Comparison of ENCODE assay signal across 18 cellular contexts in the genomic region with DNA sequence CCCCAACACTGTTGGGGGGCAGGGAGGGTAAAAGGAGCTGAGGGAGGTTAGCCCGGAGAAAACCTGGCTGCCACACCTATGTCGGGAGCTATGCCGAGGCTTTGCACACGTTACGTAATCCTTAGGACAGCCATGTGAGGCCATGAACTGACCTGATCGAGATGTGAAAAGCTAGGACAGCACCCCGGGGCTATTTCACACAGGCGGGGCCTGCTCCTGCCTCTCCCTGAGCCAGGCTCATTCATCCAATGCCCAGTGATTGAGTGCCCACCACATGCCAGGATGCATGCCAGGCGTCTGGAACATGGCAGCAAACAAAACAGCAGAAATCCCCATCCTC. TPM values are rescaled to one million over a fixed set of nuclear protein-coding genes. Genes with fewer than 3 reads are reported as not detected.
DNase-seq lines count a peak whose midpoint lies in the region; ATAC-seq and TF ChIP-seq lines count a peak whose summit lies in the region.
"Had no signal": no experiment of that assay in that cellular context is flagged by ENCODE, and none has a peak within 500 bp of the region (broad histone marks: within the 10 kb centered on the region; RNA-seq: fewer than 3 reads in every experiment).

No MANE protein-coding gene starts in this region.

- peak; percentile 35 to 83 for DNase-seq in T47D (ENCODE audit: low read depth in 1 of 2, low spot score in 1 of 2)
- peak; percentile 87 for DNase-seq in left lobe of liver (ENCODE audit: low spot score)
- peak; percentile 41 for DNase-seq in retina
- no peak for DNase-seq in foreskin fibroblast
- DNase-seq in EL = no peak
- no peak for DNase-seq in SKM-1 treated with dmso at 0.1 percent for 144 hours (lab: John Stamatoyannopoulos, UW; ENCODE audit: unreplicated experiment)
- DNase-seq: activated CD4-positive, alpha-beta T cell treated with anti-CD3 and anti-CD28 coated beads for 1 hour; central memory CD4-positive, alpha-beta T cell; effector memory CD4-positive, alpha-beta T cell; hippocampal formation; Karpas-422; kidney glomerular epithelial cell; NCI-H1105 treated with DMSO at 0.1 percent for 48 hours; stimulated activated CD4-positive, alpha-beta T cell treated with anti-CD3 and anti-CD28 coated beads, Interleukin-12 subunit alpha, Interleukin-12 subunit beta, amount 100 ng/mL, for 4 hours had no signal

- no peak for TF ChIP-seq EP300 in Ishikawa (IDR thresholded peaks at IDR 0.05; ENCODE audit: borderline replicate concordance)

- TF ChIP-seq CTCF in foreskin fibroblast (IDR thresholded peaks at IDR 0.05; ENCODE audit: low read depth, low read length) = no peak

- in situ Hi-C loops in T47D (cut with HindIII; ENCODE audit: low pct_unique_long_range_greater_than_20kb, low sequenced_read_pairs) = no loop called here

- H3K4me3 ChIP-seq in foreskin fibroblast (ENCODE audit: low read depth in 1 of 2, low read length in 2 of 2) = no peak overlapping the region
- H3K4me3 ChIP-seq: adrenal gland, thoracic aorta had no signal

- ATAC-seq in left lobe of liver (peak; percentile 74), GM18909 (IDR thresholded peaks at IDR 0.05; ENCODE audit: poor library complexity, unreplicated experiment) (no peak)

- TF ChIP-seq RAD21 in Ishikawa (IDR thresholded peaks at IDR 0.05; ENCODE audit: low read depth) = no peak

TF ChIP-seq in Ishikawa, 13 proteins besides CTCF, POLR2A, EP300 and RAD21:
- TF ChIP-seq MAX (IDR thresholded peaks at IDR 0.05) = no peak
- TF ChIP-seq, protein P1, sequence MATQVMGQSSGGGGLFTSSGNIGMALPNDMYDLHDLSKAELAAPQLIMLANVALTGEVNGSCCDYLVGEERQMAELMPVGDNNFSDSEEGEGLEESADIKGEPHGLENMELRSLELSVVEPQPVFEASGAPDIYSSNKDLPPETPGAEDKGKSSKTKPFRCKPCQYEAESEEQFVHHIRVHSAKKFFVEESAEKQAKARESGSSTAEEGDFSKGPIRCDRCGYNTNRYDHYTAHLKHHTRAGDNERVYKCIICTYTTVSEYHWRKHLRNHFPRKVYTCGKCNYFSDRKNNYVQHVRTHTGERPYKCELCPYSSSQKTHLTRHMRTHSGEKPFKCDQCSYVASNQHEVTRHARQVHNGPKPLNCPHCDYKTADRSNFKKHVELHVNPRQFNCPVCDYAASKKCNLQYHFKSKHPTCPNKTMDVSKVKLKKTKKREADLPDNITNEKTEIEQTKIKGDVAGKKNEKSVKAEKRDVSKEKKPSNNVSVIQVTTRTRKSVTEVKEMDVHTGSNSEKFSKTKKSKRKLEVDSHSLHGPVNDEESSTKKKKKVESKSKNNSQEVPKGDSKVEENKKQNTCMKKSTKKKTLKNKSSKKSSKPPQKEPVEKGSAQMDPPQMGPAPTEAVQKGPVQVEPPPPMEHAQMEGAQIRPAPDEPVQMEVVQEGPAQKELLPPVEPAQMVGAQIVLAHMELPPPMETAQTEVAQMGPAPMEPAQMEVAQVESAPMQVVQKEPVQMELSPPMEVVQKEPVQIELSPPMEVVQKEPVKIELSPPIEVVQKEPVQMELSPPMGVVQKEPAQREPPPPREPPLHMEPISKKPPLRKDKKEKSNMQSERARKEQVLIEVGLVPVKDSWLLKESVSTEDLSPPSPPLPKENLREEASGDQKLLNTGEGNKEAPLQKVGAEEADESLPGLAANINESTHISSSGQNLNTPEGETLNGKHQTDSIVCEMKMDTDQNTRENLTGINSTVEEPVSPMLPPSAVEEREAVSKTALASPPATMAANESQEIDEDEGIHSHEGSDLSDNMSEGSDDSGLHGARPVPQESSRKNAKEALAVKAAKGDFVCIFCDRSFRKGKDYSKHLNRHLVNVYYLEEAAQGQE (IDR thresholded peaks at IDR 0.05; ENCODE audit: low read depth) = no peak
- TF ChIP-seq TEAD4 (IDR thresholded peaks at IDR 0.05) = no peak
- TF ChIP-seq CEBPB (IDR thresholded peaks at IDR 0.05) = peak; percentile 25; the same call in 1 of the 2 replicates
TF ChIP-seq in Ishikawa: peak in this region for 1.

RNA-seq across cellular contexts. Expression of gene LDLRAP1, which starts 30.2 kb away (rescaled TPM):
- total RNA-seq in left lobe of liver = 23.4 TPM

RNA-seq across cellular contexts. Expression of gene MAN1C1, which starts 43.0 kb away (rescaled TPM):
- 39.4 TPM for total RNA-seq in left lobe of liver

Comparison
In these comparisons a context has a peak if more than half of its experiments do, and no peak if none do; other contexts are left out.
1. DNase-seq: peak in T47D (2 of 2), left lobe of liver (single experiment) and retina (single experiment); none in foreskin fibroblast (0 of 2), EL (single experiment) and SKM-1 treated with dmso at 0.1 percent for 144 hours (single experiment).